14 cellular contexts compared by ENCODE assay signal in genomic region chr9:14098102-14098501, GRCh38.
A peak's percentile ranks its signal among the peaks of the same experiment; 100 is the strongest.
DNase-seq lines count a peak whose midpoint lies in the region; ATAC-seq and TF ChIP-seq lines count a peak whose summit lies in the region.
"Had no signal": no experiment of that assay in that cellular context is flagged by ENCODE, and none has a peak within 500 bp of the region (broad histone marks: within the 10 kb centered on the region; RNA-seq: fewer than 3 reads in every experiment).

No MANE protein-coding gene starts in this region.

- H3K9me3 Mint-ChIP-seq in MCF 10A (ENCODE audit: unreplicated experiment), result no peaks in the 10 kb centered on the region
- no peaks in the 10 kb centered on the region for H3K9me3 Mint-ChIP-seq in T-cell

- DNase-seq in MCF 10A (ENCODE audit: unreplicated experiment) (peak; percentile 53), mammary epithelial cell (no peak), body of pancreas (no peak), lower lobe of right lung (no peak), transverse colon (no peak), midbrain (lab: John Stamatoyannopoulos, UW) (no peak), NCI-H226 (no peak), T-cell (no peak)
- DNase-seq: activated naive CD4-positive, alpha-beta T cell; naive thymus-derived CD8-positive, alpha-beta T cell; NCI-H526; SIG-M5; stimulated activated CD4-positive, alpha-beta T cell treated with anti-CD3 and anti-CD28 coated beads, Interleukin-12 subunit alpha, Interleukin-12 subunit beta, amount 100 ng/mL, for 4 hours had no signal

- peaks cover 29% of the 10 kb centered on the region for H3K4me1 Mint-ChIP-seq in MCF 10A (ENCODE audit: insufficient read depth, unreplicated experiment)
- H3K4me1 Mint-ChIP-seq in T-cell, result no peaks in the 10 kb centered on the region
- H3K4me1 Mint-ChIP-seq: naive thymus-derived CD8-positive, alpha-beta T cell had no signal

- no peak overlapping the region for H3K4me2 ChIP-seq in mammary epithelial cell (ENCODE audit: insufficient read depth, low read depth, low read length)

- dilution Hi-C loops in mammary epithelial cell (cut with HindIII; ENCODE audit: low sequenced_read_pairs), result no loop called here

- peak overlapping the region; percentile 12 for H3K4me3 Mint-ChIP-seq in MCF 10A (ENCODE audit: unreplicated experiment)
- no peak overlapping the region for H3K4me3 Mint-ChIP-seq in T-cell
- H3K4me3 Mint-ChIP-seq: naive thymus-derived CD8-positive, alpha-beta T cell had no signal

- POLR2A ChIA-PET in MCF 10A (lab: Yijun Ruan, JAX), result no interaction called here
- POLR2A ChIA-PET in T-cell (lab: Charles Lee), result no interaction called here

- H3K9ac ChIP-seq in mammary epithelial cell (ENCODE audit: insufficient read depth, low read length), result no peak overlapping the region

- no peak overlapping the region for H3K27ac ChIP-seq in mammary epithelial cell (ENCODE audit: insufficient read depth, low read depth, low read length)
- H3K27ac ChIP-seq in body of pancreas, result peak overlapping the region in 3 of 4 donors; percentile 76 to 94 (median 88)
- peak overlapping the region; percentile 81 for H3K27ac ChIP-seq in lower lobe of right lung
- H3K27ac ChIP-seq in transverse colon, result peak overlapping the region; percentile 51 to 64 (median 57)

- H3K27me3 Mint-ChIP-seq in MCF 10A (ENCODE audit: insufficient read depth, unreplicated experiment), result no peaks in the 10 kb centered on the region
- no peaks in the 10 kb centered on the region for H3K27me3 Mint-ChIP-seq in T-cell

- peak overlapping the region; percentile 80 for H3K27ac Mint-ChIP-seq in MCF 10A (ENCODE audit: low read depth, unreplicated experiment)
- H3K27ac Mint-ChIP-seq in T-cell, result no peak overlapping the region
- H3K27ac Mint-ChIP-seq: naive thymus-derived CD8-positive, alpha-beta T cell had no signal

- no peak overlapping the region for H2AFZ ChIP-seq in mammary epithelial cell (ENCODE audit: low read depth, low read length)

- no peak for TF ChIP-seq POLR2A in body of pancreas (IDR thresholded peaks at IDR 0.05)
- TF ChIP-seq POLR2A in transverse colon (IDR thresholded peaks at IDR 0.05), result no peak

- peaks cover 20% of the 10 kb centered on the region for H3K4me1 ChIP-seq in mammary epithelial cell (ENCODE audit: insufficient read depth, low read length)
- peaks cover 27% of the 10 kb centered on the region for H3K4me1 ChIP-seq in body of pancreas
- H3K4me1 ChIP-seq in lower lobe of right lung, result peaks cover 40% of the 10 kb centered on the region
- peaks cover 0 to 26% (median 2%) of the 10 kb centered on the region in 4 donors for H3K4me1 ChIP-seq in transverse colon

- BruUV-seq in MCF 10A (replicated peaks; lab: Mats Ljungman, UMichigan), result no TSS peak
- no TSS peak for BruUV-seq in mammary epithelial cell (replicated peaks; lab: Mats Ljungman, UMichigan)

- H3K79me2 ChIP-seq in mammary epithelial cell (ENCODE audit: insufficient read depth, low read length), result no peaks in the 10 kb centered on the region

- intact Hi-C loops in MCF 10A (cut with micrococcal nuclease) (loop anchor here (5.0 to 10.0 kb wide), 2 partner anchors 214 to 653 kb away; partner anchors contain the start of gene NFIB), mammary epithelial cell (cut with micrococcal nuclease) (no loop called here), body of pancreas (cut with DNase I) (no loop called here), lower lobe of right lung (cut with DNase I) (loop anchor here (10.0 kb wide), 1 partner anchor 217 kb away; the partner anchor contains the start of gene NFIB), transverse colon (cut with DNase I; ENCODE audit: low total_unique reads) (loop anchor here (10.0 kb wide), 2 partner anchors 97 to 217 kb away; partner anchors contain the start of gene NFIB)

- H4K20me1 ChIP-seq in mammary epithelial cell (ENCODE audit: insufficient read depth, low read length), result no peaks in the 10 kb centered on the region

- CTCF ChIA-PET in MCF 10A (lab: Yijun Ruan, JAX), result interaction anchor here (0.5 to 2.6 kb wide), 4 partner anchors 35 to 671 kb away, joined by 3 to 9 read pairs (median 4); no protein-coding TSS in a partner anchor
- CTCF ChIA-PET in mammary epithelial cell (lab: Charles Lee; ENCODE audit: low non-redundant PET), result no interaction called here
- CTCF ChIA-PET in T-cell (lab: Charles Lee), result no interaction called here

- TF ChIP-seq EP300 in transverse colon (IDR thresholded peaks at IDR 0.05; ENCODE audit: low read depth), result no peak

- H3K9me3 ChIP-seq in mammary epithelial cell (replicated peaks; ENCODE audit: insufficient read depth, low read length) (no peaks in the 10 kb centered on the region), body of pancreas (no peaks in the 10 kb centered on the region), lower lobe of right lung (no peaks in the 10 kb centered on the region), transverse colon (no peaks in the 10 kb centered on the region)

- TF ChIP-seq CTCF in MCF 10A (IDR thresholded peaks at IDR 0.05; ENCODE audit: unreplicated experiment) (no peak), mammary epithelial cell (conservative IDR thresholded peaks at IDR 0.05 in 1 of 2, IDR thresholded peaks at IDR 0.05 in 1 of 2; ENCODE audit: extremely low read depth in 1 of 2, insufficient read depth in 1 of 2, low read depth in 1 of 2, low read length in 2 of 2) (no peak), body of pancreas (IDR thresholded peaks at IDR 0.05) (no peak), lower lobe of right lung (IDR thresholded peaks at IDR 0.05) (no peak), transverse colon (IDR thresholded peaks at IDR 0.05) (no peak)

- H3K36me3 Mint-ChIP-seq in MCF 10A (ENCODE audit: insufficient read depth, unreplicated experiment) (peaks cover 57% of the 10 kb centered on the region), T-cell (no peaks in the 10 kb centered on the region)
- H3K36me3 Mint-ChIP-seq: naive thymus-derived CD8-positive, alpha-beta T cell had no signal

- in situ Hi-C loops in mammary epithelial cell (cut with MboI; ENCODE audit: low sequenced_read_pairs in 2 of 2), result loop anchor here in 1 of 2 donors (25.0 kb wide), 1 partner anchor 661 kb away; no protein-coding TSS in a partner anchor
- in situ Hi-C loops in transverse colon (cut with MboI; ENCODE audit: low pct_ligation_motif_present in 1 of 4, low pct_unique_long_range_greater_than_20kb in 1 of 4, low sequenced_read_pairs in 3 of 4), result loop anchor here in 1 of 4 donors (25.0 kb wide), 1 partner anchor 661 kb away; no protein-coding TSS in a partner anchor

- WGBS in mammary epithelial cell (ENCODE audit: low coverage, missing lambda C conversion rate), result 98% methylated on average over 4 of the region's 4 CpGs
- 24 to 32% methylated on average over 4 of the region's 4 CpGs for WGBS in body of pancreas, 2 donors
- 40 to 61% methylated on average over 4 of the region's 4 CpGs for WGBS in transverse colon (ENCODE audit: low coverage in 1 of 2), 2 donors

- peaks cover 3% of the 10 kb centered on the region for H3K36me3 ChIP-seq in mammary epithelial cell (ENCODE audit: insufficient read depth, low read length)
- no peaks in the 10 kb centered on the region for H3K36me3 ChIP-seq in body of pancreas (replicated peaks in 1 of 2; ENCODE audit: insufficient read depth in 1 of 2, low read depth in 2 of 2)
- no peaks in the 10 kb centered on the region for H3K36me3 ChIP-seq in lower lobe of right lung
- H3K36me3 ChIP-seq in transverse colon, result no peaks in the 10 kb centered on the region

- H3K4me3 ChIP-seq in mammary epithelial cell (replicated peaks in 1 of 3; ENCODE audit: insufficient read depth in 1 of 3, low read depth in 2 of 3, low read length in 3 of 3), result no peak overlapping the region
- no peak overlapping the region for H3K4me3 ChIP-seq in body of pancreas
- H3K4me3 ChIP-seq in lower lobe of right lung, result no peak overlapping the region
- H3K4me3 ChIP-seq in transverse colon, result no peak overlapping the region
- H3K4me3 ChIP-seq: GM12878 had no signal

- no peaks in the 10 kb centered on the region for H3K27me3 ChIP-seq in mammary epithelial cell (ENCODE audit: insufficient read depth, low read length)
- no peaks in the 10 kb centered on the region for H3K27me3 ChIP-seq in body of pancreas
- H3K27me3 ChIP-seq in lower lobe of right lung (ENCODE audit: low read depth), result no peaks in the 10 kb centered on the region
- no peaks in the 10 kb centered on the region for H3K27me3 ChIP-seq in transverse colon

- ATAC-seq in body of pancreas (no peak), lower lobe of right lung (peak in 1 of 2 donors; percentile 36), T-cell (replicated peaks in 1 of 4) (no peak)
- ATAC-seq: GM12878; naive thymus-derived CD8-positive, alpha-beta T cell had no signal

Comparison
In these comparisons a context has a peak if more than half of its experiments do, and no peak if none do; other contexts are left out.
1. intact Hi-C loops: an anchor here in MCF 10A (5.0 to 10.0 kb wide), lower lobe of right lung (10.0 kb wide) and transverse colon (10.0 kb wide); none called in mammary epithelial cell and body of pancreas.